ENCODE assay signal across 10 cellular contexts in the genomic region with DNA sequence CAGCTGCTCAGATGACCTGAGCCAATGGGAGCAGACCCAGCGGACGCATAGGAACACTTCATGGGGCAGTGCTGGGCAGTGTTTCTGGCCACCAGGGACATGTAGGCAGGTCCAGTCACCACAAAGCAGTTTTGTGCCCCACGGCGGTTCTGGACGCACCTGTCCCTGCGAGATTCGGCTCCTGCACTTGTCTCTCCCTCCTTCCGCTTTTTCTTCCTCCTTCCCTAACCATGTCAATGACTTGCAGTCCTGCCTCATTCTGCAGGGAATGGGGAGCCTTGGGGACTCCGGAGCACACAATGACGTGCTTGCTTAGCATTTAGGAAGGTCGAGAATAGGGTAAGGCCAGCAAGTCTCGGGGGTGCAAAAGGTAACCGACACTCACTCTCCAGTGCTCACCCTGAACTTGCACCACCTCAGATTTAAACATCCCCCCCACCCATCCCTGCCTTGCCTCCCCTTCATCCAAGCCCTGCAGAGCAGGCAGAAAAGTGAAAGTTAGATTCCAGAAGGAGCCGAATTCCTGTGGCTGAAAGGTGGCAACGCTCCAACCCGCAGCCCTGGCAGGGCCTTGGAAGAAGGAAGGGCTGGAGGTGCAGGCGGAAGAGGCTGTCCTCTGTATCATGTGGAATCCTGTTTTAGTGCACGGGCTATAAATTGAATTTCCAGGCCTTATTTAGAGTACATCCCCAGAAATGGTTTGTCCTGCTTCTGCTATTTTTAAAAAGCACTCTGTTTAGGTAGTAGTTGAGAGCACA. TPM values are rescaled to one million over a fixed set of nuclear protein-coding genes. Genes with fewer than 3 reads are reported as not detected.
A peak's percentile ranks its signal among the peaks of the same experiment; 100 is the strongest.
DNase-seq lines count a peak whose midpoint lies in the region; ATAC-seq and TF ChIP-seq lines count a peak whose summit lies in the region.
"Had no signal": no experiment of that assay in that cellular context is flagged by ENCODE, and none has a peak within 500 bp of the region (broad histone marks: within the 10 kb centered on the region; RNA-seq: fewer than 3 reads in every experiment).

No MANE protein-coding gene starts in this region.

- BruUV-seq in OCI-LY7 (replicated peaks; lab: Mats Ljungman, UMichigan): no TSS peak

- H3K9ac ChIP-seq in SK-N-SH: no peak overlapping the region

- POLR2A ChIA-PET in SK-N-SH (lab: Yijun Ruan, JAX): no interaction called here
- POLR2A ChIA-PET in OCI-LY7 (lab: Charles Lee): no interaction called here

- peak; percentile 61 for DNase-seq in DMS79 (lab: John Stamatoyannopoulos, UW)
- DNase-seq in SK-N-SH: no peak
- peak; percentile 56 for DNase-seq in foreskin melanocyte
- DNase-seq in psoas muscle: peak; percentile 77 to 84
- DNase-seq in OCI-LY7 (ENCODE audit: low spot score): no peak
- DNase-seq in NCI-H82 treated with DMSO at 0.1 percent for 48 hours (lab: John Stamatoyannopoulos, UW; ENCODE audit: unreplicated experiment): no peak
- DNase-seq: cerebellar nuclear complex, NCI-H1930 had no signal

- WGBS in SK-N-SH (ENCODE audit: low lambda C conversion rate): 64% methylated on average over 15 of the region's 18 CpGs
- 35 to 48% (median 41%) methylated on average over 18 of the region's 18 CpGs for WGBS in psoas muscle, 3 donors

- TF ChIP-seq CTCF in SK-N-SH (IDR thresholded peaks at IDR 0.05) (no peak), psoas muscle (IDR thresholded peaks at IDR 0.05) (no peak), OCI-LY7 (conservative IDR thresholded peaks at IDR 0.05; ENCODE audit: low read length) (no peak)

- H3K27me3 ChIP-seq in SK-N-SH (ENCODE audit: insufficient read depth) (no peaks in the 10 kb centered on the region; the same call in 1 of the 2 replicates), psoas muscle (ENCODE audit: insufficient read depth in 3 of 3, low read length in 2 of 3) (no peaks in the 10 kb centered on the region)

- H3K27ac ChIP-seq in SK-N-SH (ENCODE audit: low read depth in 2 of 2, low read length in 1 of 2) (peak overlapping the region in 1 of 2 experiments; percentile 56; a peak in 1 of 4 replicates), psoas muscle (no peak overlapping the region), OCI-LY7 (ENCODE audit: low read depth, low read length, poor library complexity, severe bottlenecking) (no peak overlapping the region)

- H3K36me3 ChIP-seq in SK-N-SH (replicated peaks in 1 of 2; ENCODE audit: control insufficient read depth in 1 of 2, insufficient read depth in 2 of 2, low read length in 1 of 2) (no peaks in the 10 kb centered on the region), psoas muscle (ENCODE audit: insufficient read depth in 1 of 2, low read depth in 1 of 2) (no peaks in the 10 kb centered on the region), OCI-LY7 (ENCODE audit: insufficient read depth, low read length) (peaks cover 13% of the 10 kb centered on the region; the same call in 1 of the 2 replicates)

- CTCF ChIA-PET in SK-N-SH (lab: Yijun Ruan, JAX): interaction anchor here (1.0 to 2.0 kb wide), 3 partner anchors 11 to 357 kb away, joined by 3 to 6 read pairs (median 3); no protein-coding TSS in a partner anchor
- CTCF ChIA-PET in OCI-LY7 (lab: Charles Lee; ENCODE audit: unreplicated experiment): no interaction called here

- H2AFZ ChIP-seq in SK-N-SH (ENCODE audit: low read depth) (peak overlapping the region; percentile 41; the same call in 1 of the 2 replicates), OCI-LY7 (ENCODE audit: low read length) (no peak overlapping the region)

- TF ChIP-seq RAD21 in SK-N-SH (IDR thresholded peaks at IDR 0.05; ENCODE audit: low read length): no peak

- H3K4me2 ChIP-seq in SK-N-SH: peak overlapping the region; percentile 31; the same call in 1 of the 2 replicates
- no peak overlapping the region for H3K4me2 ChIP-seq in OCI-LY7 (ENCODE audit: low read length)

- H3K9me2 ChIP-seq in SK-N-SH (no peaks in the 10 kb centered on the region), OCI-LY7 (ENCODE audit: insufficient read depth, low read length) (no peaks in the 10 kb centered on the region)

- intact Hi-C loops in psoas muscle (cut with DNase I) (no loop called here), OCI-LY7 (cut with micrococcal nuclease; ENCODE audit: unreplicated experiment) (no loop called here)

- no peaks in the 10 kb centered on the region for H3K79me2 ChIP-seq in SK-N-SH (ENCODE audit: insufficient read depth)
- no peaks in the 10 kb centered on the region for H3K79me2 ChIP-seq in OCI-LY7 (ENCODE audit: insufficient read depth, low read depth, low read length)

- peak in 3 of 4 donors; percentile 37 to 55 (median 53) for ATAC-seq in psoas muscle
- ATAC-seq in HG03521 (IDR thresholded peaks at IDR 0.05; ENCODE audit: unreplicated experiment): no peak
- ATAC-seq in GM19328 (IDR thresholded peaks at IDR 0.05; ENCODE audit: unreplicated experiment): no peak

- peaks cover 13% of the 10 kb centered on the region; the same call in 1 of the 2 replicates for H4K20me1 ChIP-seq in SK-N-SH (ENCODE audit: insufficient read depth)
- H4K20me1 ChIP-seq in OCI-LY7 (ENCODE audit: insufficient read depth, low read length): no peaks in the 10 kb centered on the region

- H3K9me3 ChIP-seq in SK-N-SH (no peaks in the 10 kb centered on the region), psoas muscle (no peaks in the 10 kb centered on the region), OCI-LY7 (ENCODE audit: low read length) (no peaks in the 10 kb centered on the region)

- H3K4me3 ChIP-seq in SK-N-SH (ENCODE audit: low read depth in 2 of 2, low read length in 1 of 2): no peak overlapping the region
- H3K4me3 ChIP-seq in psoas muscle: peak overlapping the region; percentile 22
- H3K4me3 ChIP-seq in OCI-LY7 (ENCODE audit: low read depth, low read length, poor library complexity, severe bottlenecking): no peak overlapping the region

- peaks cover 13% of the 10 kb centered on the region for H3F3A ChIP-seq in SK-N-SH (replicated peaks; ENCODE audit: insufficient read depth)

- TF ChIP-seq EP300 in SK-N-SH (IDR thresholded peaks at IDR 0.05; ENCODE audit: borderline replicate concordance in 1 of 2, low read depth in 1 of 2, low read length in 1 of 2): peak in 1 of 2 experiments; percentile 58; a peak in 1 of 4 replicates

- peaks cover 4 to 30% of the 10 kb centered on the region in 2 experiments; a peak in 3 of 4 replicates for H3K4me1 ChIP-seq in SK-N-SH (ENCODE audit: control insufficient read depth in 1 of 2, insufficient read depth in 2 of 2, low read depth in 1 of 2, low read length in 1 of 2)
- H3K4me1 ChIP-seq in psoas muscle: peaks cover 7% of the 10 kb centered on the region
- H3K4me1 ChIP-seq in OCI-LY7 (ENCODE audit: insufficient read depth, low read length, poor library complexity, severe bottlenecking): peaks cover 22% of the 10 kb centered on the region

TF ChIP-seq in SK-N-SH, 30 proteins besides CTCF, POLR2A, EP300 and RAD21 (continues in another document):
- TF ChIP-seq FOXM1 (IDR thresholded peaks at IDR 0.05; ENCODE audit: low read depth): no peak
- no peak for TF ChIP-seq FOXJ3 (CRISPR knock-in tag; IDR thresholded peaks at IDR 0.05)
- peak; percentile 56 for TF ChIP-seq GABPA (IDR thresholded peaks at IDR 0.05; ENCODE audit: low read depth)
- TF ChIP-seq, protein P1, sequence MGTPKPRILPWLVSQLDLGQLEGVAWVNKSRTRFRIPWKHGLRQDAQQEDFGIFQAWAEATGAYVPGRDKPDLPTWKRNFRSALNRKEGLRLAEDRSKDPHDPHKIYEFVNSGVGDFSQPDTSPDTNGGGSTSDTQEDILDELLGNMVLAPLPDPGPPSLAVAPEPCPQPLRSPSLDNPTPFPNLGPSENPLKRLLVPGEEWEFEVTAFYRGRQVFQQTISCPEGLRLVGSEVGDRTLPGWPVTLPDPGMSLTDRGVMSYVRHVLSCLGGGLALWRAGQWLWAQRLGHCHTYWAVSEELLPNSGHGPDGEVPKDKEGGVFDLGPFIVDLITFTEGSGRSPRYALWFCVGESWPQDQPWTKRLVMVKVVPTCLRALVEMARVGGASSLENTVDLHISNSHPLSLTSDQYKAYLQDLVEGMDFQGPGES (IDR thresholded peaks at IDR 0.05; ENCODE audit: low read depth, low read length): no peak
- TF ChIP-seq NFIC (IDR thresholded peaks at IDR 0.05; ENCODE audit: borderline replicate concordance): peak; percentile 99
- TF ChIP-seq, protein P2, sequence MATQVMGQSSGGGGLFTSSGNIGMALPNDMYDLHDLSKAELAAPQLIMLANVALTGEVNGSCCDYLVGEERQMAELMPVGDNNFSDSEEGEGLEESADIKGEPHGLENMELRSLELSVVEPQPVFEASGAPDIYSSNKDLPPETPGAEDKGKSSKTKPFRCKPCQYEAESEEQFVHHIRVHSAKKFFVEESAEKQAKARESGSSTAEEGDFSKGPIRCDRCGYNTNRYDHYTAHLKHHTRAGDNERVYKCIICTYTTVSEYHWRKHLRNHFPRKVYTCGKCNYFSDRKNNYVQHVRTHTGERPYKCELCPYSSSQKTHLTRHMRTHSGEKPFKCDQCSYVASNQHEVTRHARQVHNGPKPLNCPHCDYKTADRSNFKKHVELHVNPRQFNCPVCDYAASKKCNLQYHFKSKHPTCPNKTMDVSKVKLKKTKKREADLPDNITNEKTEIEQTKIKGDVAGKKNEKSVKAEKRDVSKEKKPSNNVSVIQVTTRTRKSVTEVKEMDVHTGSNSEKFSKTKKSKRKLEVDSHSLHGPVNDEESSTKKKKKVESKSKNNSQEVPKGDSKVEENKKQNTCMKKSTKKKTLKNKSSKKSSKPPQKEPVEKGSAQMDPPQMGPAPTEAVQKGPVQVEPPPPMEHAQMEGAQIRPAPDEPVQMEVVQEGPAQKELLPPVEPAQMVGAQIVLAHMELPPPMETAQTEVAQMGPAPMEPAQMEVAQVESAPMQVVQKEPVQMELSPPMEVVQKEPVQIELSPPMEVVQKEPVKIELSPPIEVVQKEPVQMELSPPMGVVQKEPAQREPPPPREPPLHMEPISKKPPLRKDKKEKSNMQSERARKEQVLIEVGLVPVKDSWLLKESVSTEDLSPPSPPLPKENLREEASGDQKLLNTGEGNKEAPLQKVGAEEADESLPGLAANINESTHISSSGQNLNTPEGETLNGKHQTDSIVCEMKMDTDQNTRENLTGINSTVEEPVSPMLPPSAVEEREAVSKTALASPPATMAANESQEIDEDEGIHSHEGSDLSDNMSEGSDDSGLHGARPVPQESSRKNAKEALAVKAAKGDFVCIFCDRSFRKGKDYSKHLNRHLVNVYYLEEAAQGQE (IDR thresholded peaks at IDR 0.05; ENCODE audit: low read depth, low read length): no peak
- TF ChIP-seq RXRA (IDR thresholded peaks at IDR 0.05; ENCODE audit: borderline replicate concordance, low read depth): no peak
- no peak for TF ChIP-seq GATA2 (CRISPR knock-in tag; IDR thresholded peaks at IDR 0.05)
- TF ChIP-seq YY1 (IDR thresholded peaks at IDR 0.05; ENCODE audit: low read depth): no peak
- TF ChIP-seq TCF12 (IDR thresholded peaks at IDR 0.05): peak; percentile 86
- peak; percentile 44; the same call in 1 of the 2 replicates for TF ChIP-seq SIN3A (IDR thresholded peaks at IDR 0.05; ENCODE audit: borderline replicate concordance, low read depth, low read length)

RNA-seq across cellular contexts. Expression of a gene that starts 40.5 kb away (rescaled TPM):
- polyA plus RNA-seq in SK-N-SH (2012; rRNA removed) (22.2 and 32.2 TPM in 2 replicates), psoas muscle (10 to 100 TPM; 15.1 to 46.3 (median 24.0) TPM)
- 22.0 and 24.7 TPM in 2 replicates for polyA plus RNA-seq in SK-N-SH (2012; cell fraction: cytosol; rRNA removed)
- 44.4 and 67.5 TPM in 2 replicates for polyA plus RNA-seq in SK-N-SH (2012; cell fraction: nucleus; rRNA removed)
- total RNA-seq in psoas muscle (10 to 100 TPM; 14.3 to 26.3 (median 22.1) TPM), OCI-LY7 (2022) (31.8 and 36.2 TPM in 2 replicates)
- 42.5 and 44.9 TPM in 2 replicates for total RNA-seq in OCI-LY7 (2014; rRNA removed; shearing (Covaris generic))

Comparison
In these comparisons a context has a peak if more than half of its experiments do, and no peak if none do; other contexts are left out.
1. DNase-seq: peak in DMS79 (single experiment), foreskin melanocyte (single experiment) and psoas muscle (2 of 2); none in SK-N-SH (single experiment), OCI-LY7 (single experiment) and NCI-H82 treated with DMSO at 0.1 percent for 48 hours (single experiment).
2. ATAC-seq: peak in psoas muscle (3 of 4); none in HG03521 (single experiment) and GM19328 (single experiment).